8 cellular contexts compared by ENCODE assay signal in genomic region chr2:66432801-66433694, GRCh38. TPM values are rescaled to one million over a fixed set of nuclear protein-coding genes. Genes with fewer than 3 reads are reported as not detected.
DNase-seq lines count a peak whose midpoint lies in the region; ATAC-seq and TF ChIP-seq lines count a peak whose summit lies in the region.

No MANE protein-coding gene starts in this region.

- TF ChIP-seq CTCF in BJ (IDR thresholded peaks at IDR 0.05; ENCODE audit: insufficient read depth, low read depth, low read length), result no peak

- intact Hi-C loops in left cardiac atrium (cut with DNase I), result loop anchor here (5.0 to 10.0 kb wide), 3 partner anchors 144 to 1602 kb away; no protein-coding TSS in a partner anchor

- peak overlapping the region; percentile 85 for H3K4me3 ChIP-seq in BJ (ENCODE audit: low read depth, low read length)

- POLR2A ChIA-PET in BJ (lab: Charles Lee), result interaction anchor here (0.5 to 1.4 kb wide), 3 partner anchors 14 to 1357 kb away, joined by 3 read pairs; no protein-coding TSS in a partner anchor

- peaks cover under 1% of the 10 kb centered on the region; the same call in 1 of the 2 replicates for H3K27me3 ChIP-seq in BJ (ENCODE audit: control insufficient read depth, insufficient read depth, low read length)

- ATAC-seq in left cardiac atrium (peak; percentile 81 to 85), HG03039 (IDR thresholded peaks at IDR 0.05; ENCODE audit: unreplicated experiment) (no peak), HG03439 (IDR thresholded peaks at IDR 0.05; ENCODE audit: unreplicated experiment) (no peak)

- H3K36me3 ChIP-seq in BJ (ENCODE audit: control insufficient read depth, insufficient read depth, low read length), result peaks cover 5% of the 10 kb centered on the region

- DNase-seq in BJ (ENCODE audit: low read depth) (peak; percentile 74), HK-2 (ENCODE audit: unreplicated experiment) (peak; percentile 87), NCI-H748 treated with DMSO at 0.1 percent for 48 hours (lab: John Stamatoyannopoulos, UW) (peak; percentile 80), astrocyte of the hippocampus (ENCODE audit: low read depth, low spot score) (peak; percentile 98), left cardiac atrium (peak; percentile 91), nucleus accumbens (lab: John Stamatoyannopoulos, UW) (peak in 55 of 56 donors; percentile 56 to 97 (median 88))

- CTCF ChIA-PET in BJ (lab: Yijun Ruan, JAX), result interaction anchor here (0.8 to 4.1 kb wide), 6 partner anchors 137 to 1598 kb away, joined by 3 to 22 read pairs (median 3); no protein-coding TSS in a partner anchor

RNA-seq across cellular contexts. Expression of gene MEIS1, which starts 1.9 kb away (rescaled TPM):
- polyA plus RNA-seq in BJ (2011; rRNA removed), result 57.4 and 65.7 TPM in 2 replicates
- polyA minus RNA-seq in BJ (2011; rRNA and poly(A)+ RNA removed), result 251 and 301 TPM in 2 replicates
- total RNA-seq in left cardiac atrium, result 10 to 100 TPM; 32.4 to 36.1 TPM

Comparison
In these comparisons a context has a peak if more than half of its experiments do, and no peak if none do; other contexts are left out.
1. ATAC-seq: peak in left cardiac atrium (2 of 2); none in HG03039 (single experiment) and HG03439 (single experiment).
2. Peak in every context shown above with its lines, with median percentiles within 50 percentile points of each other: DNase-seq.